ENCODE assay signal across 8 cellular contexts in the genomic region with DNA sequence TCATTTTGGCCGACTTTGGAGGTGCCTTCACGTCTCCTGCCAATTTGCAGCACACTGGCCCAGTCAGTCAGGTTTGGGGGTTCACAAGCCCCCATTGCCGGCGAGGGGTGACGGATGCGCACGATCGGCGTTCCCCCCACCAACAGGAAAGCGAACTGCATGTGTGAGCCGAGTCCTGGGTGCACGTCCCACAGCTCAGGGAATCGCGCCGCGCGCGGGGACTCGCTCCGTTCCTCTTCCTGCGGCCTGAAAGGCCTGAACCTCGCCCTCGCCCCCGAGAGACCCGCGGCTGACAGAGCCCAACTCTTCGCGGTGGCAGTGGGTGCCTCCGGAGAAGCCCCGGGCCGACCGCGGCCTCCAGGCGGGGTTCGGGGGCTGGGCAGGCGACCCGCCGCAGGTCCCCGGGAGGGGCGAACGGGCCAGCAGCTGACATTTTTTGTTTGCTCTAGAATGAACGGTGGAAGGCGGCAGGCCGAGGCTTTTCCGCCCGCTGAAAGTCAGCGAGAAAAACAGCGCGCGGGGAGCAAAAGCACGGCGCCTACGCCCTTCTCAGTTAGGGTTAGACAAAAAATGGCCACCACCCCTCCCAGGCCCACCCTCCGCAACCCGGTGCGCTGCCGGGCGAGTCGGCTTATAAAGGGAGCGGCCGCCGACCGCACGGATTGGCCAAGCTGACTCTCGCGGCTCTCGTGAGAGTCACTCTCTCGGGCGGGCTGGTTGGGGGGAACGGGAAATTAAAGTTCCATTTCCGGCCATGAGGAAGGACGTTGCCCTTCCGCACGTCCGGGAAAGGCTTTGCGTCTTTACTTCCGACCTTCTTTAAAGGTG. TPM values are rescaled to one million over a fixed set of nuclear protein-coding genes. Genes with fewer than 3 reads are reported as not detected.
A peak's percentile ranks its signal among the peaks of the same experiment; 100 is the strongest.
DNase-seq lines count a peak whose midpoint lies in the region; ATAC-seq and TF ChIP-seq lines count a peak whose summit lies in the region.

A gene (minus strand): TSS at position 608 of the 828 bp plus-strand sequence.

- peak; percentile 91 for DNase-seq in AG10803 (ENCODE audit: low read depth)
- peak; percentile 68 for DNase-seq in NCI-H460 (ENCODE audit: extremely low read depth, low read depth)
- DNase-seq in activated CD4-positive, alpha-beta T cell treated with anti-CD3 and anti-CD28 coated beads, Interleukin-2, amount 10 ng/mL, durations not matched to agents 24 days and 14 days, result peak; percentile 96
- DNase-seq in colonic mucosa, result peak; percentile 93
- DNase-seq in kidney tubule cell (ENCODE audit: low spot score), result peak; percentile 94
- peak; percentile 74 to 87 (median 80) for DNase-seq in stimulated activated CD4-positive, alpha-beta T cell treated with anti-CD3 and anti-CD28 coated beads, Interleukin-1b, Interleukin-23, amount 100 ng/mL, for 24 hours (ENCODE audit: low read depth in 4 of 4, low spot score in 1 of 4)

- H3K4me1 Mint-ChIP-seq in activated CD4-positive, alpha-beta T cell treated with anti-CD3 and anti-CD28 coated beads, Interleukin-2, amount 10 ng/mL, durations not matched to agents 24 days and 14 days, result peaks cover 19% of the 10 kb centered on the region

- H3K27me3 ChIP-seq in colonic mucosa, result no peaks in the 10 kb centered on the region

- H3K9me3 ChIP-seq in colonic mucosa, result no peaks in the 10 kb centered on the region

- peak within 1 kb of the TSS; percentile 93 to 100 for H3K9ac ChIP-seq in colonic mucosa (ENCODE audit: low read depth in 2 of 2, low read length in 2 of 2)

- H3K9me3 Mint-ChIP-seq in activated CD4-positive, alpha-beta T cell treated with anti-CD3 and anti-CD28 coated beads, Interleukin-2, amount 10 ng/mL, durations not matched to agents 24 days and 14 days, result no peaks in the 10 kb centered on the region

- intact Hi-C loops in activated CD4-positive, alpha-beta T cell treated with anti-CD3 and anti-CD28 coated beads, Interleukin-2, amount 10 ng/mL, durations not matched to agents 24 days and 14 days (cut with micrococcal nuclease), result loop anchor here (1.0 to 5.0 kb wide), 6 partner anchors 9 to 592 kb away; a partner anchor contains a TSS
- intact Hi-C loops in colonic mucosa (cut with DNase I), result loop anchor here (5.0 kb wide), 1 partner anchor 273 kb away; a partner anchor contains a TSS

- no peaks in the 10 kb centered on the region for H3K36me3 ChIP-seq in colonic mucosa

- H3K4me3 Mint-ChIP-seq in activated CD4-positive, alpha-beta T cell treated with anti-CD3 and anti-CD28 coated beads, Interleukin-2, amount 10 ng/mL, durations not matched to agents 24 days and 14 days, result peak within 1 kb of the TSS; percentile 96

- ATAC-seq in GM19023 (IDR thresholded peaks at IDR 0.05; ENCODE audit: unreplicated experiment), result peak; percentile 76
- ATAC-seq in HG03196 (IDR thresholded peaks at IDR 0.05; ENCODE audit: unreplicated experiment), result peak; percentile 77

- no peak for TF ChIP-seq CTCF in AG10803 (conservative IDR thresholded peaks at IDR 0.05; ENCODE audit: low read length)
- TF ChIP-seq CTCF in colonic mucosa (IDR thresholded peaks at IDR 0.05), result no peak

- no peaks in the 10 kb centered on the region for H3K27me3 Mint-ChIP-seq in activated CD4-positive, alpha-beta T cell treated with anti-CD3 and anti-CD28 coated beads, Interleukin-2, amount 10 ng/mL, durations not matched to agents 24 days and 14 days

- H3K36me3 Mint-ChIP-seq in activated CD4-positive, alpha-beta T cell treated with anti-CD3 and anti-CD28 coated beads, Interleukin-2, amount 10 ng/mL, durations not matched to agents 24 days and 14 days (ENCODE audit: low read depth), result peaks cover 1% of the 10 kb centered on the region

- peak within 1 kb of the TSS; percentile 98 for H3K27ac Mint-ChIP-seq in activated CD4-positive, alpha-beta T cell treated with anti-CD3 and anti-CD28 coated beads, Interleukin-2, amount 10 ng/mL, durations not matched to agents 24 days and 14 days

- H3K27ac ChIP-seq in colonic mucosa, result peak within 1 kb of the TSS; percentile 90

- H3K4me3 ChIP-seq in AG10803 (ENCODE audit: low read length), result peak within 1 kb of the TSS; percentile 93
- H3K4me3 ChIP-seq in colonic mucosa, result peak within 1 kb of the TSS; percentile 62

- H3K4me1 ChIP-seq in colonic mucosa, result no peaks in the 10 kb centered on the region

RNA-seq across cellular contexts. Expression of the gene that starts here (rescaled TPM):
- 14.7 and 17.6 TPM in 2 replicates for total RNA-seq in NCI-H460 (2014; rRNA removed; shearing (Covaris generic))
- not detected in 2 replicates for polyA plus RNA-seq in NCI-H460 (2014; cell fraction: nucleus; rRNA removed)
- 8.9 TPM in 1 of 2 replicates, not detected in the other for total RNA-seq in activated CD4-positive, alpha-beta T cell treated with anti-CD3 and anti-CD28 coated beads, Interleukin-2, amount 10 ng/mL, durations not matched to agents 24 days and 14 days
- total RNA-seq in colonic mucosa, result 1 to 10 TPM; 5.5 to 9.6 TPM

Comparison
In these comparisons a context has a peak if more than half of its experiments do, and no peak if none do; other contexts are left out.
1. Peak in every context shown above with its lines: DNase-seq, ATAC-seq, H3K4me3 ChIP-seq and H3K27ac ChIP-seq.